Comparison of ENCODE assay signal across 1 cellular context in the genomic region with DNA sequence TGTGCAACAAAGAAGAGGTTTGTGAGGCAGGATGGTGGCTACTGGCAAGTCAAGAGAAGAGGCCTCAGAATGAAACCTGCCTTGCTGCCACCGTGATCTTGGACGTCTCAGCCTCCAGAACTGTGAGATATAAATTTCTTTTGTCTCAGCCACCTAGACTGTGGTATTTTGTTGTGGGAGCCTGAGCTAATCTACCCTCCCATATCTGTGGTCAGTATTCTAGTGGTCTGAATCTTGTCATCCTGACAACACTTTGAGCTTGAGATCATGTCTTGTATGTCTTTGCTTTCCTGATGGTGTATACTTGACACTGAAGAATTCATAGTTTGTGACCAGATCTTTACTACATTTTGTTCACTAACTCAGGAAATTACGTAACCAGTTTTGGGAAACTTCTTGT.
A peak's percentile ranks its signal among the peaks of the same experiment; 100 is the strongest.
TF ChIP-seq lines count a peak whose summit lies in the region.

No MANE protein-coding gene starts in this region.

TF ChIP-seq in IMR-90, 13 proteins besides CTCF, POLR2A, EP300 and RAD21:
- TF ChIP-seq, protein P1, sequence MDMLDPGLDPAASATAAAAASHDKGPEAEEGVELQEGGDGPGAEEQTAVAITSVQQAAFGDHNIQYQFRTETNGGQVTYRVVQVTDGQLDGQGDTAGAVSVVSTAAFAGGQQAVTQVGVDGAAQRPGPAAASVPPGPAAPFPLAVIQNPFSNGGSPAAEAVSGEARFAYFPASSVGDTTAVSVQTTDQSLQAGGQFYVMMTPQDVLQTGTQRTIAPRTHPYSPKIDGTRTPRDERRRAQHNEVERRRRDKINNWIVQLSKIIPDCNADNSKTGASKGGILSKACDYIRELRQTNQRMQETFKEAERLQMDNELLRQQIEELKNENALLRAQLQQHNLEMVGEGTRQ (IDR thresholded peaks at IDR 0.05; ENCODE audit: low read depth, low read length): no peak
- no peak for TF ChIP-seq FOS (IDR thresholded peaks at IDR 0.05; ENCODE audit: low read depth, low read length)
- no peak for TF ChIP-seq MAFK (IDR thresholded peaks at IDR 0.05; ENCODE audit: low read depth, low read length)
- no peak for TF ChIP-seq MXI1 (IDR thresholded peaks at IDR 0.05; ENCODE audit: borderline replicate concordance, low read depth, low read length)
- TF ChIP-seq CEBPB (IDR thresholded peaks at IDR 0.05; ENCODE audit: low read depth, low read length): 0 out of 2 replicates have a peak, but pooled peaks have one; percentile 18
- no peak for TF ChIP-seq BHLHE40 (IDR thresholded peaks at IDR 0.05; ENCODE audit: low read depth, low read length)
